In genomic region chr4:134141728-134142127, GRCh38 we compare ENCODE assay signal across 35 cellular contexts. TPM values are rescaled to one million over a fixed set of nuclear protein-coding genes. Genes with fewer than 3 reads are reported as not detected.
"Had no signal": no experiment of that assay in that cellular context is flagged by ENCODE, and none has a peak within 500 bp of the region (broad histone marks: within the 10 kb centered on the region; RNA-seq: fewer than 3 reads in every experiment).

No MANE protein-coding gene starts in this region.

- ATAC-seq: activated CD8-positive, alpha-beta T cell treated with anti-CD3 and anti-CD28 coated beads for 36 hours; activated naive CD4-positive, alpha-beta T cell treated with anti-CD3 and anti-CD28 coated beads, Interleukin-2, amount 50 U/mL, for 72 hours; activated T-cell treated with anti-CD3 and anti-CD28 coated beads, Interleukin-2, amount 50 U/mL, for 4 hours; activated T-cell treated with anti-CD3 and anti-CD28 coated beads, Interleukin-2, amount 50 U/mL, for 72 hours; activated T-helper 17 cell treated with anti-CD3 and anti-CD28 coated beads, Interleukin-2, amount 50 U/mL, for 72 hours; body of pancreas had no signal

- H3K9me3 ChIP-seq: adrenal gland, body of pancreas, breast epithelium had no signal

- H3K27ac ChIP-seq: adrenal gland, body of pancreas, brain microvascular endothelial cell, breast epithelium, VCaP had no signal

- H3K4me1 ChIP-seq: adrenal gland, body of pancreas, breast epithelium had no signal

- DNase-seq: activated B cell treated with CpG ODN at 0.5 μM for 24 hours; activated CD4-positive, alpha-beta memory T cell treated with anti-CD3 and anti-CD28 coated beads for 36 hours; activated CD4-positive, alpha-beta T cell treated with anti-CD3 and anti-CD28 coated beads for 4 hours; activated CD4-positive, alpha-beta T cell treated with anti-CD3 and anti-CD28 coated beads, Interleukin-2, amount 10 ng/mL, durations not matched to agents 24 days and 14 days; activated CD4-positive, alpha-beta T cell treated with anti-CD3 and anti-CD28 coated beads, Interleukin-2, amount 50 U/mL, for 1 hour; activated CD4-positive, alpha-beta T cell treated with anti-CD3 and anti-CD28 coated beads, Interleukin-2, amount 50 U/mL, for 4 hours; activated CD4-positive, CD25-positive, alpha-beta regulatory T cell treated with anti-CD3 and anti-CD28 coated beads, Interleukin-2, amount 50 U/mL, for 72 hours; activated CD8-positive, alpha-beta memory T cell treated with anti-CD3 and anti-CD28 coated beads, Interleukin-2, amount 50 U/mL, for 4 hours; activated CD8-positive, alpha-beta T cell treated with anti-CD3 and anti-CD28 coated beads for 36 hours; activated effector memory CD4-positive, alpha-beta T cell treated with anti-CD3 and anti-CD28 coated beads, Interleukin-2, amount 50 U/mL, for 16 hours; activated gamma-delta T cell treated with Interleukin-2 at 50 U/mL for 16 hours; activated naive CD4-positive, alpha-beta T cell; activated naive CD4-positive, alpha-beta T cell treated with anti-CD3 and anti-CD28 coated beads for 36 hours; activated naive CD4-positive, alpha-beta T cell treated with anti-CD3 and anti-CD28 coated beads, Interleukin-2, amount 50 U/mL, for 16 hours; activated naive CD8-positive, alpha-beta T cell treated with anti-CD3 and anti-CD28 coated beads for 36 hours; activated T-cell treated with anti-CD3 and anti-CD28 coated beads for 4 hours; activated T-cell treated with anti-CD3 and anti-CD28 coated beads, Interleukin-2, amount 50 U/mL, for 1 hour; activated T-cell treated with anti-CD3 and anti-CD28 coated beads, Interleukin-2, amount 50 U/mL, for 4 hours; activated T-cell treated with anti-CD3 and anti-CD28 coated beads, Interleukin-2, amount 50 U/mL, for 72 hours; adrenal gland; amniotic stem cell; aorta; body of pancreas; brain microvascular endothelial cell; central memory CD4-positive, alpha-beta T cell; T-helper 2 cell; T-helper 9 cell had no signal

- H3K36me3 ChIP-seq: adrenal gland, brain microvascular endothelial cell, breast epithelium had no signal

- FAIRE-seq: astrocyte, TTC549 had no signal

- H3K4me3 ChIP-seq: adrenal gland, body of pancreas, breast epithelium had no signal

- H3K27me3 ChIP-seq: adrenal gland, body of pancreas, brain microvascular endothelial cell, breast epithelium had no signal

RNA-seq across cellular contexts. Expression of gene PABPC4L, which starts 59.9 kb away (rescaled TPM):
- total RNA-seq: activated B cell treated with CpG ODN at 0.5 μM for 24 hours; activated CD4-positive, alpha-beta memory T cell treated with anti-CD3 and anti-CD28 coated beads for 36 hours; activated CD4-positive, alpha-beta T cell treated with anti-CD3 and anti-CD28 coated beads, Interleukin-2, amount 10 ng/mL, durations not matched to agents 24 days and 14 days; activated CD8-positive, alpha-beta memory T cell treated with anti-CD3 and anti-CD28 coated beads for 36 hours; activated CD8-positive, alpha-beta T cell treated with anti-CD3 and anti-CD28 coated beads for 36 hours; activated naive CD4-positive, alpha-beta T cell treated with anti-CD3 and anti-CD28 coated beads for 36 hours; activated naive CD4-positive, alpha-beta T cell treated with anti-CD3 and anti-CD28 coated beads, Interleukin-2, amount 50 U/mL, for 72 hours; activated naive CD8-positive, alpha-beta T cell treated with anti-CD3 and anti-CD28 coated beads for 36 hours; activated T-cell treated with anti-CD3 and anti-CD28 coated beads, Interleukin-2, amount 50 U/mL, for 4 hours; activated T-cell treated with anti-CD3 and anti-CD28 coated beads, Interleukin-2, amount 50 U/mL, for 72 hours; activated T-helper 1 cell treated with anti-CD3 and anti-CD28 coated beads, Interleukin-12 subunit alpha, Interleukin-12 subunit beta, Interleukin-2, Interleukin-4 antibody, amounts not matched to agents 30 ng/mL and 10 ng/mL and 1 ng/mL, durations not matched to agents 14 hours and 24 hours and 36 hours; activated T-helper 17 cell treated with anti-CD3 and anti-CD28 coated beads, Interleukin-2, amount 50 U/mL, for 72 hours had no signal
